In genomic region chr9:129177791-129178578, GRCh38 we compare ENCODE assay signal across 1 cellular context.
TF ChIP-seq lines count a peak whose summit lies in the region.

Gene IER5L, minus strand, starts transcription at chr9:129178261. Its CDS starts 209 bp downstream, at chr9:129178052.

TF ChIP-seq in K562, 482 proteins besides CTCF, POLR2A, EP300 and RAD21 (continued from another document and continues in another):
- no peak for TF ChIP-seq CTCFL (IDR thresholded peaks at IDR 0.05; ENCODE audit: borderline replicate concordance, insufficient read depth, low read depth, low read length, poor library complexity, severe bottlenecking)
- TF ChIP-seq KDM2B (CRISPR knock-in tag; IDR thresholded peaks at IDR 0.05), result peak; percentile 95
- TF ChIP-seq, protein P1, sequence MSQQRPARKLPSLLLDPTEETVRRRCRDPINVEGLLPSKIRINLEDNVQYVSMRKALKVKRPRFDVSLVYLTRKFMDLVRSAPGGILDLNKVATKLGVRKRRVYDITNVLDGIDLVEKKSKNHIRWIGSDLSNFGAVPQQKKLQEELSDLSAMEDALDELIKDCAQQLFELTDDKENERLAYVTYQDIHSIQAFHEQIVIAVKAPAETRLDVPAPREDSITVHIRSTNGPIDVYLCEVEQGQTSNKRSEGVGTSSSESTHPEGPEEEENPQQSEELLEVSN (IDR thresholded peaks at IDR 0.05; ENCODE audit: borderline replicate concordance in 1 of 2, extremely low read depth in 1 of 2, insufficient read depth in 1 of 2, insufficient read length in 1 of 2, low read depth in 1 of 2, low read length in 1 of 2, poor library complexity in 1 of 2, severe bottlenecking in 1 of 2), result peak; percentile 46 to 68
- TF ChIP-seq MAZ (CRISPR knock-in tag; conservative IDR thresholded peaks at IDR 0.05 in 1 of 2, IDR thresholded peaks at IDR 0.05 in 1 of 2), result peak; percentile 34 to 55; a peak in 2 of 4 replicates
- TF ChIP-seq CXXC5 (CRISPR knock-in tag; IDR thresholded peaks at IDR 0.05), result peak; percentile 65
- TF ChIP-seq MXI1 (IDR thresholded peaks at IDR 0.05; ENCODE audit: low read depth, low read length), result no peak
- peak; percentile 93 for TF ChIP-seq NEUROD1 (IDR thresholded peaks at IDR 0.05; ENCODE audit: borderline replicate concordance, low read depth, low read length, partially characterized antibody)
- TF ChIP-seq ZNF316 (IDR thresholded peaks at IDR 0.05), result no peak
- TF ChIP-seq NRF1 (conservative IDR thresholded peaks at IDR 0.05 in 1 of 2, IDR thresholded peaks at IDR 0.05 in 1 of 2), result peak; percentile 72 to 76
- peak; percentile 87 for TF ChIP-seq SP2 (IDR thresholded peaks at IDR 0.05; ENCODE audit: extremely low read depth, low read depth, low read length, poor library complexity, severe bottlenecking)
- TF ChIP-seq TGIF2 (CRISPR knock-in tag; IDR thresholded peaks at IDR 0.05), result no peak; the same call in 1 of the 2 replicates
- no peak for TF ChIP-seq E4F1 (CRISPR knock-in tag; IDR thresholded peaks at IDR 0.05; ENCODE audit: borderline replicate concordance)
- TF ChIP-seq, protein P2, sequence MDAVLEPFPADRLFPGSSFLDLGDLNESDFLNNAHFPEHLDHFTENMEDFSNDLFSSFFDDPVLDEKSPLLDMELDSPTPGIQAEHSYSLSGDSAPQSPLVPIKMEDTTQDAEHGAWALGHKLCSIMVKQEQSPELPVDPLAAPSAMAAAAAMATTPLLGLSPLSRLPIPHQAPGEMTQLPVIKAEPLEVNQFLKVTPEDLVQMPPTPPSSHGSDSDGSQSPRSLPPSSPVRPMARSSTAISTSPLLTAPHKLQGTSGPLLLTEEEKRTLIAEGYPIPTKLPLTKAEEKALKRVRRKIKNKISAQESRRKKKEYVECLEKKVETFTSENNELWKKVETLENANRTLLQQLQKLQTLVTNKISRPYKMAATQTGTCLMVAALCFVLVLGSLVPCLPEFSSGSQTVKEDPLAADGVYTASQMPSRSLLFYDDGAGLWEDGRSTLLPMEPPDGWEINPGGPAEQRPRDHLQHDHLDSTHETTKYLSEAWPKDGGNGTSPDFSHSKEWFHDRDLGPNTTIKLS (IDR thresholded peaks at IDR 0.05; ENCODE audit: borderline replicate concordance, low read depth), result peak; percentile 30; the same call in 1 of the 2 replicates
- peak; percentile 49 for TF ChIP-seq CCNT2 (IDR thresholded peaks at IDR 0.05; ENCODE audit: borderline replicate concordance, extremely low read depth, insufficient read length, low read depth, low read length)
- peak; percentile 22 for TF ChIP-seq RBBP5 (IDR thresholded peaks at IDR 0.05; ENCODE audit: borderline replicate concordance, insufficient read depth, low read length, poor library complexity, severe bottlenecking)
- TF ChIP-seq ZNF274 (IDR thresholded peaks at IDR 0.05; ENCODE audit: borderline replicate concordance, low read depth, low read length), result peak; percentile 26; the same call in 1 of the 2 replicates
- TF ChIP-seq, protein P3, sequence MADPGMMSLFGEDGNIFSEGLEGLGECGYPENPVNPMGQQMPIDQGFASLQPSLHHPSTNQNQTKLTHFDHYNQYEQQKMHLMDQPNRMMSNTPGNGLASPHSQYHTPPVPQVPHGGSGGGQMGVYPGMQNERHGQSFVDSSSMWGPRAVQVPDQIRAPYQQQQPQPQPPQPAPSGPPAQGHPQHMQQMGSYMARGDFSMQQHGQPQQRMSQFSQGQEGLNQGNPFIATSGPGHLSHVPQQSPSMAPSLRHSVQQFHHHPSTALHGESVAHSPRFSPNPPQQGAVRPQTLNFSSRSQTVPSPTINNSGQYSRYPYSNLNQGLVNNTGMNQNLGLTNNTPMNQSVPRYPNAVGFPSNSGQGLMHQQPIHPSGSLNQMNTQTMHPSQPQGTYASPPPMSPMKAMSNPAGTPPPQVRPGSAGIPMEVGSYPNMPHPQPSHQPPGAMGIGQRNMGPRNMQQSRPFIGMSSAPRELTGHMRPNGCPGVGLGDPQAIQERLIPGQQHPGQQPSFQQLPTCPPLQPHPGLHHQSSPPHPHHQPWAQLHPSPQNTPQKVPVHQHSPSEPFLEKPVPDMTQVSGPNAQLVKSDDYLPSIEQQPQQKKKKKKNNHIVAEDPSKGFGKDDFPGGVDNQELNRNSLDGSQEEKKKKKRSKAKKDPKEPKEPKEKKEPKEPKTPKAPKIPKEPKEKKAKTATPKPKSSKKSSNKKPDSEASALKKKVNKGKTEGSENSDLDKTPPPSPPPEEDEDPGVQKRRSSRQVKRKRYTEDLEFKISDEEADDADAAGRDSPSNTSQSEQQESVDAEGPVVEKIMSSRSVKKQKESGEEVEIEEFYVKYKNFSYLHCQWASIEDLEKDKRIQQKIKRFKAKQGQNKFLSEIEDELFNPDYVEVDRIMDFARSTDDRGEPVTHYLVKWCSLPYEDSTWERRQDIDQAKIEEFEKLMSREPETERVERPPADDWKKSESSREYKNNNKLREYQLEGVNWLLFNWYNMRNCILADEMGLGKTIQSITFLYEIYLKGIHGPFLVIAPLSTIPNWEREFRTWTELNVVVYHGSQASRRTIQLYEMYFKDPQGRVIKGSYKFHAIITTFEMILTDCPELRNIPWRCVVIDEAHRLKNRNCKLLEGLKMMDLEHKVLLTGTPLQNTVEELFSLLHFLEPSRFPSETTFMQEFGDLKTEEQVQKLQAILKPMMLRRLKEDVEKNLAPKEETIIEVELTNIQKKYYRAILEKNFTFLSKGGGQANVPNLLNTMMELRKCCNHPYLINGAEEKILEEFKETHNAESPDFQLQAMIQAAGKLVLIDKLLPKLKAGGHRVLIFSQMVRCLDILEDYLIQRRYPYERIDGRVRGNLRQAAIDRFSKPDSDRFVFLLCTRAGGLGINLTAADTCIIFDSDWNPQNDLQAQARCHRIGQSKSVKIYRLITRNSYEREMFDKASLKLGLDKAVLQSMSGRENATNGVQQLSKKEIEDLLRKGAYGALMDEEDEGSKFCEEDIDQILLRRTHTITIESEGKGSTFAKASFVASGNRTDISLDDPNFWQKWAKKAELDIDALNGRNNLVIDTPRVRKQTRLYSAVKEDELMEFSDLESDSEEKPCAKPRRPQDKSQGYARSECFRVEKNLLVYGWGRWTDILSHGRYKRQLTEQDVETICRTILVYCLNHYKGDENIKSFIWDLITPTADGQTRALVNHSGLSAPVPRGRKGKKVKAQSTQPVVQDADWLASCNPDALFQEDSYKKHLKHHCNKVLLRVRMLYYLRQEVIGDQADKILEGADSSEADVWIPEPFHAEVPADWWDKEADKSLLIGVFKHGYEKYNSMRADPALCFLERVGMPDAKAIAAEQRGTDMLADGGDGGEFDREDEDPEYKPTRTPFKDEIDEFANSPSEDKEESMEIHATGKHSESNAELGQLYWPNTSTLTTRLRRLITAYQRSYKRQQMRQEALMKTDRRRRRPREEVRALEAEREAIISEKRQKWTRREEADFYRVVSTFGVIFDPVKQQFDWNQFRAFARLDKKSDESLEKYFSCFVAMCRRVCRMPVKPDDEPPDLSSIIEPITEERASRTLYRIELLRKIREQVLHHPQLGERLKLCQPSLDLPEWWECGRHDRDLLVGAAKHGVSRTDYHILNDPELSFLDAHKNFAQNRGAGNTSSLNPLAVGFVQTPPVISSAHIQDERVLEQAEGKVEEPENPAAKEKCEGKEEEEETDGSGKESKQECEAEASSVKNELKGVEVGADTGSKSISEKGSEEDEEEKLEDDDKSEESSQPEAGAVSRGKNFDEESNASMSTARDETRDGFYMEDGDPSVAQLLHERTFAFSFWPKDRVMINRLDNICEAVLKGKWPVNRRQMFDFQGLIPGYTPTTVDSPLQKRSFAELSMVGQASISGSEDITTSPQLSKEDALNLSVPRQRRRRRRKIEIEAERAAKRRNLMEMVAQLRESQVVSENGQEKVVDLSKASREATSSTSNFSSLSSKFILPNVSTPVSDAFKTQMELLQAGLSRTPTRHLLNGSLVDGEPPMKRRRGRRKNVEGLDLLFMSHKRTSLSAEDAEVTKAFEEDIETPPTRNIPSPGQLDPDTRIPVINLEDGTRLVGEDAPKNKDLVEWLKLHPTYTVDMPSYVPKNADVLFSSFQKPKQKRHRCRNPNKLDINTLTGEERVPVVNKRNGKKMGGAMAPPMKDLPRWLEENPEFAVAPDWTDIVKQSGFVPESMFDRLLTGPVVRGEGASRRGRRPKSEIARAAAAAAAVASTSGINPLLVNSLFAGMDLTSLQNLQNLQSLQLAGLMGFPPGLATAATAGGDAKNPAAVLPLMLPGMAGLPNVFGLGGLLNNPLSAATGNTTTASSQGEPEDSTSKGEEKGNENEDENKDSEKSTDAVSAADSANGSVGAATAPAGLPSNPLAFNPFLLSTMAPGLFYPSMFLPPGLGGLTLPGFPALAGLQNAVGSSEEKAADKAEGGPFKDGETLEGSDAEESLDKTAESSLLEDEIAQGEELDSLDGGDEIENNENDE (IDR thresholded peaks at IDR 0.05; ENCODE audit: low read depth, low read length), result no peak
- TF ChIP-seq ATF1 (CRISPR knock-in tag; IDR thresholded peaks at IDR 0.05), result no peak
- TF ChIP-seq ATF1 (tag; IDR thresholded peaks at IDR 0.05), result peak; percentile 50; the same call in 1 of the 2 replicates
- peak; percentile 26 for TF ChIP-seq FIP1L1 (IDR thresholded peaks at IDR 0.05; ENCODE audit: low read depth, low read length, poor library complexity, severe bottlenecking)
- TF ChIP-seq PATZ1 (CRISPR knock-in tag; IDR thresholded peaks at IDR 0.05; ENCODE audit: borderline replicate concordance), result no peak
- TF ChIP-seq CTBP1 (IDR thresholded peaks at IDR 0.05; ENCODE audit: borderline replicate concordance), result peak; percentile 91
- no peak for TF ChIP-seq NCOA4 (IDR thresholded peaks at IDR 0.05; ENCODE audit: partially characterized antibody)
- no peak for TF ChIP-seq SRSF9 (IDR thresholded peaks at IDR 0.05; ENCODE audit: borderline replicate concordance, low read depth, low read length)
- TF ChIP-seq PBX2 (CRISPR knock-in tag; IDR thresholded peaks at IDR 0.05; ENCODE audit: low read depth), result peak; percentile 99
- TF ChIP-seq PBX2 (tag; conservative IDR thresholded peaks at IDR 0.05; ENCODE audit: low read depth), result peak; percentile 99
- TF ChIP-seq ZNF655 (CRISPR knock-in tag; IDR thresholded peaks at IDR 0.05), result no peak
- TF ChIP-seq ZBTB1 (CRISPR knock-in tag; IDR thresholded peaks at IDR 0.05; ENCODE audit: borderline replicate concordance, low read depth), result no peak
